In genomic region chr1:75127916-75128717, GRCh38 we compare ENCODE assay signal across 24 cellular contexts. TPM values are rescaled to one million over a fixed set of nuclear protein-coding genes. Genes with fewer than 3 reads are reported as not detected.
"Had no signal": no experiment of that assay in that cellular context is flagged by ENCODE, and none has a peak within 500 bp of the region (broad histone marks: within the 10 kb centered on the region; RNA-seq: fewer than 3 reads in every experiment).

No MANE protein-coding gene starts in this region.

- H3K4me3 ChIP-seq: gastrocnemius medialis, heart left ventricle, ovary, psoas muscle, right lobe of liver, suprapubic skin, transverse colon, vagina had no signal

- DNase-seq: activated CD4-positive, alpha-beta T cell treated with anti-CD3 and anti-CD28 coated beads, Interleukin-2, amount 10 ng/mL, durations not matched to agents 7 days and 5 days; activated CD8-positive, alpha-beta memory T cell treated with anti-CD3 and anti-CD28 coated beads, Interleukin-2, amount 50 U/mL, for 4 hours; activated gamma-delta T cell; activated T-cell treated with anti-CD3 and anti-CD28 coated beads, Interleukin-2, amount 50 U/mL, for 48 hours; dermis blood vessel endothelial cell; effector memory CD4-positive, alpha-beta T cell; gastrocnemius medialis; heart left ventricle; immature natural killer cell; mesenchymal stem cell; naive thymus-derived CD8-positive, alpha-beta T cell; ovary; psoas muscle; right lobe of liver; small intestine; stimulated activated CD4-positive, alpha-beta T cell treated with anti-CD3 and anti-CD28 coated beads, Interleukin-4, amount 100 ng/mL, for 1 hour; stimulated activated naive CD8-positive, alpha-beta T cell treated with anti-CD3 and anti-CD28 coated beads, Interleukin-15, amount 100 ng/mL, for 72 hours; T-cell; transverse colon had no signal

- ATAC-seq: gastrocnemius medialis; heart left ventricle; naive thymus-derived CD8-positive, alpha-beta T cell; psoas muscle; stimulated activated naive CD8-positive, alpha-beta T cell treated with anti-CD3 and anti-CD28 coated beads, Interleukin-15, amount 100 ng/mL, for 72 hours; T-cell had no signal

RNA-seq across cellular contexts. Expression of gene LHX8, which starts 6.1 kb away (rescaled TPM):
- total RNA-seq: activated CD4-positive, alpha-beta T cell treated with anti-CD3 and anti-CD28 coated beads, Interleukin-2, amount 10 ng/mL, durations not matched to agents 7 days and 5 days; chondrocyte; dermis blood vessel endothelial cell; fibroblast of lung; gastrocnemius medialis; heart left ventricle; liver; naive thymus-derived CD8-positive, alpha-beta T cell; ovary; psoas muscle; right lobe of liver; suprapubic skin; T-cell; transverse colon; vagina had no signal
